In the genomic region with DNA sequence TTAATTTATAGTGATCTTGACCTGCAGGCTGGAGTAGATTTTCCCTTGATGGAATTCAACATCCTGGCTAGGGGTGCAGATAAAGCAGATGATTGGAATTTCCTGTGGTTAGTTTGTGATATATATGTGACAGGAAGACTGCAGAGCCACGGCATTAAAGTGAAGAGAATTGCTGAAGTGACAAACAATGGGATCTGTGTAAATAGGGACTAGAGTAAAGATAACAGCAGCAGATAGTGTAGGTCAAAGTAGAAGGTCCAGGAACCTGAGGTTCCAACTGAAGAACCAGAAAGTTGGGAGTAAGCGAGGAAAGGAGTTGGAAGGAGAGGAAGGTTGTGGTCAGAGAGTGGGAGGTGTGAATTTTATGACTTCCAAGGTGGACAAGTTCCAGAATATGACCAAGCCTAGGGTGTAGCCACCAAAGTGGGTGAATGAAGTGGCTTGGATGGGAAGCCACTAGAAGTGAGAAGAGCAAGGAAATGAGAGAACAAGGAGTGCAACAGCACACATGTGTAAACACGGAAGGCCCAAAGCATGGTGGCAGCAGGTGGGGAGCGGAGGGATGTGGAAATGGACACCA, we compare ENCODE assay signal across 1 cellular context.
TF ChIP-seq lines count a peak whose summit lies in the region.

No MANE protein-coding gene starts in this region.

TF ChIP-seq in HepG2, 621 proteins besides CTCF, POLR2A, EP300 and RAD21 (continues in another document):
- TF ChIP-seq AHDC1 (CRISPR knock-in tag; IDR thresholded peaks at IDR 0.05; ENCODE audit: borderline replicate concordance) (peak; percentile 56; the same call in 1 of the 2 replicates), SOX6 (IDR thresholded peaks at IDR 0.05) (no peak), SOX6 (CRISPR knock-in tag; IDR thresholded peaks at IDR 0.05) (peak; percentile 83), MIXL1 (CRISPR knock-in tag; IDR thresholded peaks at IDR 0.05) (0 out of 2 replicates have a peak, but pooled peaks have one; percentile 26), ZMYM4 (CRISPR knock-in tag; IDR thresholded peaks at IDR 0.05) (peak; percentile 53), FOXA1 (IDR thresholded peaks at IDR 0.05) (no peak), FOXA1 (CRISPR knock-in tag; IDR thresholded peaks at IDR 0.05) (peak; percentile 48; the same call in 1 of the 2 replicates), GATA4 (IDR thresholded peaks at IDR 0.05; ENCODE audit: borderline replicate concordance, low read depth) (peak; percentile 47; the same call in 1 of the 2 replicates), ADNP (CRISPR knock-in tag; IDR thresholded peaks at IDR 0.05) (no peak), ZNF34 (CRISPR knock-in tag; IDR thresholded peaks at IDR 0.05; ENCODE audit: borderline replicate concordance) (no peak), XRCC5 (optimal IDR thresholded peaks at IDR 0.05; ENCODE audit: low read length) (no peak), HNF4A (CRISPR knock-in tag; IDR thresholded peaks at IDR 0.05) (peak; percentile 73), BCL6 (CRISPR knock-in tag; IDR thresholded peaks at IDR 0.05) (0 out of 2 replicates have a peak, but pooled peaks have one; percentile 26), ZSCAN9 (CRISPR knock-in tag; IDR thresholded peaks at IDR 0.05; ENCODE audit: borderline replicate concordance) (no peak), ZFYVE20 (CRISPR knock-in tag; IDR thresholded peaks at IDR 0.05; ENCODE audit: borderline replicate concordance, low read depth) (no peak), MAZ (IDR thresholded peaks at IDR 0.05; ENCODE audit: borderline replicate concordance, low read depth, low read length) (no peak), MAZ (CRISPR knock-in tag; IDR thresholded peaks at IDR 0.05; ENCODE audit: low read depth) (no peak), SNAI1 (CRISPR knock-in tag; IDR thresholded peaks at IDR 0.05; ENCODE audit: borderline replicate concordance) (no peak), ISL2 (CRISPR knock-in tag; IDR thresholded peaks at IDR 0.05) (0 out of 2 replicates have a peak, but pooled peaks have one; percentile 27), ZNF83 (CRISPR knock-in tag; IDR thresholded peaks at IDR 0.05; ENCODE audit: borderline replicate concordance) (no peak), PPARG (CRISPR knock-in tag; conservative IDR thresholded peaks at IDR 0.05) (peak; percentile 24; the same call in 1 of the 2 replicates), HMG20A (CRISPR knock-in tag; IDR thresholded peaks at IDR 0.05; ENCODE audit: borderline replicate concordance) (peak; percentile 22; the same call in 1 of the 2 replicates), SALL1 (CRISPR knock-in tag; IDR thresholded peaks at IDR 0.05) (peak; percentile 9; the same call in 1 of the 2 replicates), POGZ (CRISPR knock-in tag; IDR thresholded peaks at IDR 0.05) (peak; percentile 76), PAXIP1 (CRISPR knock-in tag; conservative IDR thresholded peaks at IDR 0.05) (peak; percentile 62), EHMT2 (IDR thresholded peaks at IDR 0.05; ENCODE audit: borderline replicate concordance, low read depth, low read length) (peak; percentile 22; the same call in 1 of the 2 replicates), FOXA3 (CRISPR knock-in tag; IDR thresholded peaks at IDR 0.05) (peak; percentile 82), MYNN (CRISPR knock-in tag; IDR thresholded peaks at IDR 0.05; ENCODE audit: low read depth) (no peak), SNAPC5 (CRISPR knock-in tag; IDR thresholded peaks at IDR 0.05; ENCODE audit: borderline replicate concordance) (no peak), MAFF (IDR thresholded peaks at IDR 0.05; ENCODE audit: low read depth, low read length) (peak; percentile 70), MXD4 (CRISPR knock-in tag; IDR thresholded peaks at IDR 0.05) (no peak), SKIL (CRISPR knock-in tag; IDR thresholded peaks at IDR 0.05; ENCODE audit: borderline replicate concordance) (0 out of 2 replicates have a peak, but pooled peaks have one; percentile 16), SOX13 (IDR thresholded peaks at IDR 0.05) (no peak), SOX13 (CRISPR knock-in tag; conservative IDR thresholded peaks at IDR 0.05 in 1 of 2, IDR thresholded peaks at IDR 0.05 in 1 of 2) (peak in 1 of 2 experiments; percentile 89; a peak in 2 of 4 replicates), ZNF331 (CRISPR knock-in tag; IDR thresholded peaks at IDR 0.05) (0 out of 2 replicates have a peak, but pooled peaks have one; percentile 60), KDM3A (CRISPR knock-in tag; IDR thresholded peaks at IDR 0.05; ENCODE audit: low read depth) (no peak), CBFB (CRISPR knock-in tag; IDR thresholded peaks at IDR 0.05) (0 out of 2 replicates have a peak, but pooled peaks have one; percentile 52), ZNF816 (CRISPR knock-in tag; IDR thresholded peaks at IDR 0.05; ENCODE audit: borderline replicate concordance) (no peak), ETV5 (CRISPR knock-in tag; IDR thresholded peaks at IDR 0.05; ENCODE audit: borderline replicate concordance) (peak; percentile 27; the same call in 1 of the 2 replicates), HDAC2 (CRISPR knock-in tag; IDR thresholded peaks at IDR 0.05) (0 out of 2 replicates have a peak, but pooled peaks have one; percentile 40), RXRB (CRISPR knock-in tag; IDR thresholded peaks at IDR 0.05; ENCODE audit: borderline replicate concordance) (0 out of 2 replicates have a peak, but pooled peaks have one; percentile 23)
- TF ChIP-seq, protein P1, sequence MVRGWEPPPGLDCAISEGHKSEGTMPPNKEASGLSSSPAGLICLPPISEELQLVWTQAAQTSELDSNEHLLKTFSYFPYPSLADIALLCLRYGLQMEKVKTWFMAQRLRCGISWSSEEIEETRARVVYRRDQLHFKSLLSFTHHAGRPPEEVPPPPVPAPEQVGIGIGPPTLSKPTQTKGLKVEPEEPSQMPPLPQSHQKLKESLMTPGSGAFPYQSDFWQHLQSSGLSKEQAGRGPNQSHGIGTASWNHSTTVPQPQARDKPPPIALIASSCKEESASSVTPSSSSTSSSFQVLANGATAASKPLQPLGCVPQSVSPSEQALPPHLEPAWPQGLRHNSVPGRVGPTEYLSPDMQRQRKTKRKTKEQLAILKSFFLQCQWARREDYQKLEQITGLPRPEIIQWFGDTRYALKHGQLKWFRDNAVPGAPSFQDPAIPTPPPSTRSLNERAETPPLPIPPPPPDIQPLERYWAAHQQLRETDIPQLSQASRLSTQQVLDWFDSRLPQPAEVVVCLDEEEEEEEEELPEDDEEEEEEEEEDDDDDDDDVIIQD (CRISPR knock-in tag; IDR thresholded peaks at IDR 0.05; ENCODE audit: low read depth): peak; percentile 45; the same call in 1 of the 2 replicates
- TF ChIP-seq, protein P2, sequence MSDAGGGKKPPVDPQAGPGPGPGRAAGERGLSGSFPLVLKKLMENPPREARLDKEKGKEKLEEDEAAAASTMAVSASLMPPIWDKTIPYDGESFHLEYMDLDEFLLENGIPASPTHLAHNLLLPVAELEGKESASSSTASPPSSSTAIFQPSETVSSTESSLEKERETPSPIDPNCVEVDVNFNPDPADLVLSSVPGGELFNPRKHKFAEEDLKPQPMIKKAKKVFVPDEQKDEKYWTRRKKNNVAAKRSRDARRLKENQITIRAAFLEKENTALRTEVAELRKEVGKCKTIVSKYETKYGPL (CRISPR knock-in tag; IDR thresholded peaks at IDR 0.05): no peak
- TF ChIP-seq, protein P3, sequence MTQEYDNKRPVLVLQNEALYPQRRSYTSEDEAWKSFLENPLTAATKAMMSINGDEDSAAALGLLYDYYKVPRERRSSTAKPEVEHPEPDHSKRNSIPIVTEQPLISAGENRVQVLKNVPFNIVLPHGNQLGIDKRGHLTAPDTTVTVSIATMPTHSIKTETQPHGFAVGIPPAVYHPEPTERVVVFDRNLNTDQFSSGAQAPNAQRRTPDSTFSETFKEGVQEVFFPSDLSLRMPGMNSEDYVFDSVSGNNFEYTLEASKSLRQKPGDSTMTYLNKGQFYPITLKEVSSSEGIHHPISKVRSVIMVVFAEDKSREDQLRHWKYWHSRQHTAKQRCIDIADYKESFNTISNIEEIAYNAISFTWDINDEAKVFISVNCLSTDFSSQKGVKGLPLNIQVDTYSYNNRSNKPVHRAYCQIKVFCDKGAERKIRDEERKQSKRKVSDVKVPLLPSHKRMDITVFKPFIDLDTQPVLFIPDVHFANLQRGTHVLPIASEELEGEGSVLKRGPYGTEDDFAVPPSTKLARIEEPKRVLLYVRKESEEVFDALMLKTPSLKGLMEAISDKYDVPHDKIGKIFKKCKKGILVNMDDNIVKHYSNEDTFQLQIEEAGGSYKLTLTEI (CRISPR knock-in tag; conservative IDR thresholded peaks at IDR 0.05): no peak
- TF ChIP-seq, protein P4, sequence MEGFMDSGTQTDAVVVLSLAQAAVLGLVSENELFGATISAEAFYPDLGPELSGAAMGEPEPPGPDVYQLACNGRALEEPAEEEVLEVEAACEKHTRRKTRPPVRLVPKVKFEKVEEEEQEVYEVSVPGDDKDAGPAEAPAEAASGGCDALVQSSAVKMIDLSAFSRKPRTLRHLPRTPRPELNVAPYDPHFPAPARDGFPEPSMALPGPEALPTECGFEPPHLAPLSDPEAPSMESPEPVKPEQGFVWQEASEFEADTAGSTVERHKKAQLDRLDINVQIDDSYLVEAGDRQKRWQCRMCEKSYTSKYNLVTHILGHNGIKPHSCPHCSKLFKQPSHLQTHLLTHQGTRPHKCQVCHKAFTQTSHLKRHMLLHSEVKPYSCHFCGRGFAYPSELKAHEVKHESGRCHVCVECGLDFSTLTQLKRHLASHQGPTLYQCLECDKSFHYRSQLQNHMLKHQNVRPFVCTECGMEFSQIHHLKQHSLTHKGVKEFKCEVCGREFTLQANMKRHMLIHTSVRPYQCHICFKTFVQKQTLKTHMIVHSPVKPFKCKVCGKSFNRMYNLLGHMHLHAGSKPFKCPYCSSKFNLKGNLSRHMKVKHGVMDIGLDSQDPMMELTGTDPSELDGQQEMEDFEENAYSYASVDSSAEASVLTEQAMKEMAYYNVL (CRISPR knock-in tag; IDR thresholded peaks at IDR 0.05; ENCODE audit: borderline replicate concordance): peak; percentile 84
